20 cellular contexts compared by ENCODE assay signal in genomic region chr6:144410059-144410458, GRCh38.
DNase-seq lines count a peak whose midpoint lies in the region; ATAC-seq, FAIRE-seq and TF ChIP-seq lines count a peak whose summit lies in the region.
"Had no signal": no experiment of that assay in that cellular context is flagged by ENCODE, and none has a peak within 500 bp of the region (broad histone marks: within the 10 kb centered on the region; RNA-seq: fewer than 3 reads in every experiment).

No MANE protein-coding gene starts in this region.

- H3K27ac ChIP-seq in Panc1 (ENCODE audit: low read length) (peak overlapping the region; percentile 37), small intestine (ENCODE audit: low read depth in 1 of 2, low read length in 1 of 2) (no peak overlapping the region)
- H3K27ac ChIP-seq: HL-60 had no signal

- no peaks in the 10 kb centered on the region for H3K36me3 ChIP-seq in Panc1 (ENCODE audit: control insufficient read depth, insufficient read depth, low read length)
- H3K36me3 ChIP-seq in small intestine (ENCODE audit: control insufficient read depth in 2 of 2, insufficient read depth in 2 of 2, low read length in 2 of 2) = no peaks in the 10 kb centered on the region
- H3K36me3 ChIP-seq: BE2C had no signal

- POLR2A ChIA-PET in Panc1 (lab: Charles Lee) = no interaction called here

- H3K36me3 Mint-ChIP-seq in effector memory CD8-positive, alpha-beta T cell (ENCODE audit: insufficient read depth) = peaks cover 9% of the 10 kb centered on the region
- H3K36me3 Mint-ChIP-seq in stimulated activated effector memory CD8-positive, alpha-beta T cell treated with anti-CD3 and anti-CD28 coated beads, Interleukin-12 subunit alpha, Interleukin-12 subunit beta, amount 100 ng/mL, for 72 hours = no peaks in the 10 kb centered on the region
- H3K36me3 Mint-ChIP-seq in activated naive CD8-positive, alpha-beta T cell treated with anti-CD3 and anti-CD28 coated beads, Interleukin-2, amount 50 U/mL, for 24 hours (ENCODE audit: low read depth) = peaks cover 21% of the 10 kb centered on the region

- TF ChIP-seq CTCF in Panc1 (IDR thresholded peaks at IDR 0.05) = no peak

- no peaks in the 10 kb centered on the region for H3K9me3 ChIP-seq in Panc1 (ENCODE audit: control insufficient read depth, insufficient read depth, low read depth, low read length)
- no peaks in the 10 kb centered on the region for H3K9me3 ChIP-seq in small intestine (ENCODE audit: control insufficient read depth, low read depth)
- H3K9me3 ChIP-seq: BE2C had no signal

- no peak overlapping the region for H3K4me3 ChIP-seq in Panc1 (ENCODE audit: low read depth in 2 of 2, low read length in 2 of 2)
- no peak overlapping the region for H3K4me3 ChIP-seq in small intestine (ENCODE audit: low read depth in 1 of 2, low read length in 2 of 2)
- H3K4me3 ChIP-seq: GM23338 had no signal

- peaks cover 42 to 62% of the 10 kb centered on the region in 2 donors for H3K4me1 Mint-ChIP-seq in effector memory CD8-positive, alpha-beta T cell (ENCODE audit: low read depth in 2 of 2)
- peaks cover 49% of the 10 kb centered on the region for H3K4me1 Mint-ChIP-seq in stimulated activated effector memory CD8-positive, alpha-beta T cell treated with anti-CD3 and anti-CD28 coated beads, Interleukin-12 subunit alpha, Interleukin-12 subunit beta, amount 100 ng/mL, for 72 hours
- peaks cover 35% of the 10 kb centered on the region for H3K4me1 Mint-ChIP-seq in activated naive CD8-positive, alpha-beta T cell treated with anti-CD3 and anti-CD28 coated beads, Interleukin-2, amount 50 U/mL, for 24 hours

- intact Hi-C loops in Panc1 (cut with micrococcal nuclease; ENCODE audit: unreplicated experiment) = no loop called here

- DNase-seq in NCI-H748 (lab: John Stamatoyannopoulos, UW; ENCODE audit: unreplicated experiment) (peak; percentile 7), Panc1 (ENCODE audit: low read depth, low spot score) (no peak), small intestine (peak; percentile 45), occipital lobe (lab: John Stamatoyannopoulos, UW) (no peak)
- DNase-seq in effector memory CD8-positive, alpha-beta T cell = no peak
- DNase-seq in stimulated activated effector memory CD8-positive, alpha-beta T cell treated with anti-CD3 and anti-CD28 coated beads, Interleukin-12 subunit alpha, Interleukin-12 subunit beta, amount 100 ng/mL, for 72 hours (ENCODE audit: low spot score in 2 of 2) = no peak
- no peak for DNase-seq in activated naive CD8-positive, alpha-beta T cell treated with anti-CD3 and anti-CD28 coated beads, Interleukin-2, amount 50 U/mL, for 24 hours
- no peak for DNase-seq in stimulated activated CD4-positive, alpha-beta T cell treated with anti-CD3 and anti-CD28 coated beads, Interleukin-1b, Interleukin-23, amount 100 ng/mL, for 48 hours
- DNase-seq: ACHN; BE2C; C1 segment of cervical spinal cord; CD4-positive, alpha-beta T cell; DMS153; DND-41; EL; HCEC 1CT had no signal

- no peaks in the 10 kb centered on the region for H3K9me3 Mint-ChIP-seq in effector memory CD8-positive, alpha-beta T cell
- H3K9me3 Mint-ChIP-seq in stimulated activated effector memory CD8-positive, alpha-beta T cell treated with anti-CD3 and anti-CD28 coated beads, Interleukin-12 subunit alpha, Interleukin-12 subunit beta, amount 100 ng/mL, for 72 hours = no peaks in the 10 kb centered on the region
- H3K9me3 Mint-ChIP-seq in activated naive CD8-positive, alpha-beta T cell treated with anti-CD3 and anti-CD28 coated beads, Interleukin-2, amount 50 U/mL, for 24 hours = peaks cover 4% of the 10 kb centered on the region
- H3K9me3 Mint-ChIP-seq: CD4-positive, alpha-beta T cell; GM23338 had no signal

- H3K27me3 Mint-ChIP-seq in effector memory CD8-positive, alpha-beta T cell = no peaks in the 10 kb centered on the region
- no peaks in the 10 kb centered on the region for H3K27me3 Mint-ChIP-seq in activated naive CD8-positive, alpha-beta T cell treated with anti-CD3 and anti-CD28 coated beads, Interleukin-2, amount 50 U/mL, for 24 hours
- H3K27me3 Mint-ChIP-seq: CD4-positive, alpha-beta T cell had no signal

- no peak for FAIRE-seq in small intestine (lab: Jason Lieb, UNC)
- FAIRE-seq: A204.1, H54 had no signal

- H3K27me3 ChIP-seq in Panc1 (ENCODE audit: control insufficient read depth, insufficient read depth, low read length) = no peaks in the 10 kb centered on the region
- H3K27me3 ChIP-seq in small intestine (ENCODE audit: control insufficient read depth in 2 of 2, insufficient read depth in 2 of 2, low read length in 2 of 2) = no peaks in the 10 kb centered on the region

- no peak for ATAC-seq in Panc1
- no peak for ATAC-seq in effector memory CD8-positive, alpha-beta T cell (replicated peaks)
- no peak for ATAC-seq in stimulated activated effector memory CD8-positive, alpha-beta T cell treated with anti-CD3 and anti-CD28 coated beads, Interleukin-12 subunit alpha, Interleukin-12 subunit beta, amount 100 ng/mL, for 72 hours
- ATAC-seq in activated naive CD8-positive, alpha-beta T cell treated with anti-CD3 and anti-CD28 coated beads, Interleukin-2, amount 50 U/mL, for 24 hours = no peak
- ATAC-seq: GM23338 had no signal

- H3K4me3 Mint-ChIP-seq in effector memory CD8-positive, alpha-beta T cell = no peak overlapping the region
- no peak overlapping the region for H3K4me3 Mint-ChIP-seq in stimulated activated effector memory CD8-positive, alpha-beta T cell treated with anti-CD3 and anti-CD28 coated beads, Interleukin-12 subunit alpha, Interleukin-12 subunit beta, amount 100 ng/mL, for 72 hours
- H3K4me3 Mint-ChIP-seq in activated naive CD8-positive, alpha-beta T cell treated with anti-CD3 and anti-CD28 coated beads, Interleukin-2, amount 50 U/mL, for 24 hours = no peak overlapping the region
- H3K4me3 Mint-ChIP-seq: CD4-positive, alpha-beta T cell; GM23338 had no signal

- BruUV-seq in Panc1 (replicated peaks; lab: Mats Ljungman, UMichigan) = no TSS peak

- in situ Hi-C loops in Panc1 (cut with HindIII; ENCODE audit: low pct_unique_long_range_greater_than_20kb, low sequenced_read_pairs) = no loop called here

- peak overlapping the region; percentile 55 to 74 for H3K27ac Mint-ChIP-seq in effector memory CD8-positive, alpha-beta T cell
- H3K27ac Mint-ChIP-seq in stimulated activated effector memory CD8-positive, alpha-beta T cell treated with anti-CD3 and anti-CD28 coated beads, Interleukin-12 subunit alpha, Interleukin-12 subunit beta, amount 100 ng/mL, for 72 hours = no peak overlapping the region
- H3K27ac Mint-ChIP-seq in activated naive CD8-positive, alpha-beta T cell treated with anti-CD3 and anti-CD28 coated beads, Interleukin-2, amount 50 U/mL, for 24 hours = no peak overlapping the region
- H3K27ac Mint-ChIP-seq: GM23338 had no signal

- CTCF ChIA-PET in Panc1 (lab: Charles Lee) = no interaction called here

- H3K4me1 ChIP-seq in Panc1 (ENCODE audit: control insufficient read depth, insufficient read depth, low read length) = peaks cover 31% of the 10 kb centered on the region
- H3K4me1 ChIP-seq in small intestine (ENCODE audit: control insufficient read depth in 2 of 2, insufficient read depth in 1 of 2, low read depth in 1 of 2, low read length in 1 of 2) = peaks cover 0 to 8% of the 10 kb centered on the region in 2 donors
- H3K4me1 ChIP-seq: BE2C had no signal

Comparison
In these comparisons a context has a peak if more than half of its experiments do, and no peak if none do; other contexts are left out.
1. DNase-seq: peak in NCI-H748 (single experiment) and small intestine (single experiment); none in Panc1 (single experiment), effector memory CD8-positive, alpha-beta T cell (0 of 3), stimulated activated effector memory CD8-positive, alpha-beta T cell treated with anti-CD3 and anti-CD28 coated beads, Interleukin-12 subunit alpha, Interleukin-12 subunit beta, amount 100 ng/mL, for 72 hours (0 of 2), activated naive CD8-positive, alpha-beta T cell treated with anti-CD3 and anti-CD28 coated beads, Interleukin-2, amount 50 U/mL, for 24 hours (single experiment), occipital lobe (single experiment) and stimulated activated CD4-positive, alpha-beta T cell treated with anti-CD3 and anti-CD28 coated beads, Interleukin-1b, Interleukin-23, amount 100 ng/mL, for 48 hours (single experiment).
2. H3K27ac Mint-ChIP-seq: peak in effector memory CD8-positive, alpha-beta T cell (2 of 2); none in stimulated activated effector memory CD8-positive, alpha-beta T cell treated with anti-CD3 and anti-CD28 coated beads, Interleukin-12 subunit alpha, Interleukin-12 subunit beta, amount 100 ng/mL, for 72 hours (single experiment) and activated naive CD8-positive, alpha-beta T cell treated with anti-CD3 and anti-CD28 coated beads, Interleukin-2, amount 50 U/mL, for 24 hours (single experiment).